ENCODE assay signal across 8 cellular contexts in genomic region chr17:37067555-37068111, GRCh38.
DNase-seq lines count a peak whose midpoint lies in the region; ATAC-seq and TF ChIP-seq lines count a peak whose summit lies in the region.

No MANE protein-coding gene starts in this region.

- no peak for TF ChIP-seq CTCF in RWPE2 (IDR thresholded peaks at IDR 0.05; ENCODE audit: poor library complexity, severe bottlenecking)
- no peak for TF ChIP-seq CTCF in foreskin keratinocyte (conservative IDR thresholded peaks at IDR 0.05)
- no peak for TF ChIP-seq CTCF in WERI-Rb-1 (IDR thresholded peaks at IDR 0.05; ENCODE audit: low read depth, low read length)

- H3K27me3 ChIP-seq in RWPE2 (ENCODE audit: insufficient read depth, poor library complexity, severe bottlenecking) (no peaks in the 10 kb centered on the region), foreskin keratinocyte (peaks cover 58% of the 10 kb centered on the region), WERI-Rb-1 (ENCODE audit: insufficient read depth, low read depth, severe bottlenecking) (no peaks in the 10 kb centered on the region)

- no peaks in the 10 kb centered on the region for H3K9me3 ChIP-seq in RWPE2 (ENCODE audit: severe bottlenecking)
- H3K9me3 ChIP-seq in WERI-Rb-1 (ENCODE audit: severe bottlenecking), result no peaks in the 10 kb centered on the region

- no peak overlapping the region for H3K27ac ChIP-seq in RWPE2 (ENCODE audit: poor library complexity, severe bottlenecking)
- H3K27ac ChIP-seq in foreskin keratinocyte, result no peak overlapping the region
- H3K27ac ChIP-seq in WERI-Rb-1, result no peak overlapping the region

- H3K4me3 ChIP-seq in RWPE2 (ENCODE audit: severe bottlenecking), result no peak overlapping the region
- H3K4me3 ChIP-seq in WERI-Rb-1 (ENCODE audit: low read depth, low read length), result no peak overlapping the region

- ATAC-seq in RWPE2 (ENCODE audit: low read depth) (peak; percentile 98), foreskin keratinocyte (peak; percentile 81), sciatic nerve (peak; percentile 44)

- DNase-seq in H4 (ENCODE audit: low spot score) (peak; percentile 89), RWPE2 (ENCODE audit: low spot score) (no peak), foreskin keratinocyte (peak in 1 of 2 donors; percentile 46), sciatic nerve (ENCODE audit: low spot score) (no peak), WERI-Rb-1 (no peak), occipital lobe (lab: John Stamatoyannopoulos, UW) (no peak), 8988T (no peak), NAMALWA (ENCODE audit: low spot score) (no peak)

- H3K4me1 ChIP-seq in RWPE2 (ENCODE audit: insufficient read depth, poor library complexity, severe bottlenecking) (peaks cover 5% of the 10 kb centered on the region), foreskin keratinocyte (no peaks in the 10 kb centered on the region)

- H3K36me3 ChIP-seq in RWPE2 (ENCODE audit: low read depth) (no peaks in the 10 kb centered on the region), WERI-Rb-1 (no peaks in the 10 kb centered on the region)

- intact Hi-C loops in sciatic nerve (cut with DNase I), result no loop called here

Comparison
In these comparisons a context has a peak if more than half of its experiments do, and no peak if none do; other contexts are left out.
1. ATAC-seq: peak in every context shown above with its lines; median percentile 98 in RWPE2; 81 in foreskin keratinocyte; 44 in sciatic nerve.